In genomic region chr12:105226219-105226618, GRCh38 we compare ENCODE assay signal across 1 cellular context.
A peak's percentile ranks its signal among the peaks of the same experiment; 100 is the strongest.
TF ChIP-seq lines count a peak whose summit lies in the region.

No MANE protein-coding gene starts in this region.

TF ChIP-seq in endothelial cell of umbilical vein, 7 proteins besides CTCF, POLR2A, EP300 and RAD21:
- TF ChIP-seq MAX (IDR thresholded peaks at IDR 0.05; ENCODE audit: insufficient read depth, insufficient read length) (peak; percentile 79), FOS (IDR thresholded peaks at IDR 0.05; ENCODE audit: borderline replicate concordance, insufficient read depth, low read length) (no peak)
TF ChIP-seq in endothelial cell of umbilical vein: peak in this region for 1.
